Comparison of ENCODE assay signal across 9 cellular contexts in the genomic region with DNA sequence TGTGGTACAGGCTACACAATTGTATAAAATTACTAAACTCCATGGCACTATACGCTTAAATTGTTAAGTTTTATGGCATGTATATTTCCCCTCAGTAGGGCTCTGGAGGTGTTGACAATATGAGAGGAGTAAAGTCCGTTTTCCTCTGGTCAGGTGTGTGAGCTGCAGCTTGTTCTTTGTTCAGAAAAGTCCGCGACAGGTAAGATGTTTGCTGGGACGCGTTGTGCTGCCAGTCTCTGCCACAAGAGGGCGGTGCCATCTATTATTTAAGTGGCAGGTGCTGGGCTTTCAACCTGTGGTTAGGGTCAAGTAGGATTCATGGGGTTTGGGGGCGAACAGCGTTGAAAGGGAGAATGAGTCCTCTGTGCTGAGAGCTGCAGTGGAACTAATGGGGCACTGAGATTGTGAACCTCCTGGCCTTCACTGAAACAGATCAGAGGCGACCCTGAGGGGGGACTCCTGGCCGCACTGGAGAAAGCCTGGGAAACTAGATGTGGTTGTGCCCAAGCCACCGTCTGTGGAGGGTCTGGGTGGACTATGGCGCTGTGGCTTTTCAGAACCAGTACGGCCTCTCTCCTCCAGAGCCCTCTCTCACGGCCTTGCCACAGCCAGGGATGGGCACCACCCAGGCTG.
DNase-seq lines count a peak whose midpoint lies in the region; ATAC-seq and TF ChIP-seq lines count a peak whose summit lies in the region.
"Had no signal": no experiment of that assay in that cellular context is flagged by ENCODE, and none has a peak within 500 bp of the region (broad histone marks: within the 10 kb centered on the region; RNA-seq: fewer than 3 reads in every experiment).

No MANE protein-coding gene starts in this region.

- no peak overlapping the region for H2BK15ac ChIP-seq in mesendoderm (replicated peaks; ENCODE audit: low read depth)

- no peak overlapping the region for H3K4me2 ChIP-seq in mesendoderm (ENCODE audit: low read length)

- H3K9ac ChIP-seq in mesendoderm (ENCODE audit: low read length) = no peak overlapping the region

- no peaks in the 10 kb centered on the region for H3K36me3 Mint-ChIP-seq in activated naive CD8-positive, alpha-beta T cell treated with anti-CD3 and anti-CD28 coated beads, Interleukin-2, amount 10 ng/mL, durations not matched to agents 7 days and 5 days

- H3K36me3 ChIP-seq in heart right ventricle (no peaks in the 10 kb centered on the region), mesendoderm (ENCODE audit: control insufficient read depth, insufficient read depth, low read length) (no peaks in the 10 kb centered on the region)

- DNase-seq in heart right ventricle (no peak), left cardiac atrium (no peak), NCI-H146 treated with DMSO at 0.1 percent for 48 hours (lab: John Stamatoyannopoulos, UW; ENCODE audit: unreplicated experiment) (peak; percentile 60), mesendoderm (peak; percentile 58), hippocampal formation (lab: John Stamatoyannopoulos, UW) (no peak)
- DNase-seq in activated naive CD8-positive, alpha-beta T cell treated with anti-CD3 and anti-CD28 coated beads, Interleukin-2, amount 10 ng/mL, durations not matched to agents 7 days and 5 days = peak; percentile 34

- no peak overlapping the region for H4K8ac ChIP-seq in mesendoderm (ENCODE audit: low read depth, low read length)

- H3K4me1 Mint-ChIP-seq in activated naive CD8-positive, alpha-beta T cell treated with anti-CD3 and anti-CD28 coated beads, Interleukin-2, amount 10 ng/mL, durations not matched to agents 7 days and 5 days = no peaks in the 10 kb centered on the region

- no peaks in the 10 kb centered on the region for H3K27me3 Mint-ChIP-seq in activated naive CD8-positive, alpha-beta T cell treated with anti-CD3 and anti-CD28 coated beads, Interleukin-2, amount 10 ng/mL, durations not matched to agents 7 days and 5 days

- no peak overlapping the region for H3K4me3 ChIP-seq in heart right ventricle
- no peak overlapping the region for H3K4me3 ChIP-seq in mesendoderm (ENCODE audit: low read length)

- H3K4me3 Mint-ChIP-seq in activated naive CD8-positive, alpha-beta T cell treated with anti-CD3 and anti-CD28 coated beads, Interleukin-2, amount 10 ng/mL, durations not matched to agents 7 days and 5 days = no peak overlapping the region

- no peak overlapping the region for H2AK5ac ChIP-seq in mesendoderm (ENCODE audit: low read length)

- H3K4ac ChIP-seq in mesendoderm (ENCODE audit: low read depth, low read length) = no peak overlapping the region

- no peak overlapping the region for H3K27ac ChIP-seq in heart right ventricle
- no peak overlapping the region for H3K27ac ChIP-seq in mesendoderm (ENCODE audit: low read depth, low read length)

- no peak overlapping the region for H3K23ac ChIP-seq in mesendoderm (ENCODE audit: low read length)

- H3K79me2 ChIP-seq in mesendoderm (ENCODE audit: control insufficient read depth, insufficient read depth, low read length) = no peaks in the 10 kb centered on the region

- H3K27me3 ChIP-seq in heart right ventricle (no peaks in the 10 kb centered on the region), mesendoderm (ENCODE audit: insufficient read depth, low read length, poor library complexity) (no peaks in the 10 kb centered on the region)

- peaks cover 0 to 9% (median 0%) of the 10 kb centered on the region in 11 donors for H3K9me3 ChIP-seq in heart right ventricle

- WGBS in heart right ventricle, 2 donors = 48 to 52% methylated on average over 15 of the region's 15 CpGs
- WGBS in mesendoderm (ENCODE audit: extremely low coverage, insufficient coverage, low lambda C conversion rate) = no CpG with 5 or more reads among the region's 15 CpGs

- POLR2A ChIA-PET in activated naive CD8-positive, alpha-beta T cell treated with anti-CD3 and anti-CD28 coated beads, Interleukin-2, amount 10 ng/mL, durations not matched to agents 7 days and 5 days (lab: Charles Lee) = no interaction called here

- H2BK5ac ChIP-seq in mesendoderm (ENCODE audit: low read length) = no peak overlapping the region

- H3K27ac Mint-ChIP-seq in activated naive CD8-positive, alpha-beta T cell treated with anti-CD3 and anti-CD28 coated beads, Interleukin-2, amount 10 ng/mL, durations not matched to agents 7 days and 5 days = no peak overlapping the region
- H3K27ac Mint-ChIP-seq: activated naive CD4-positive, alpha-beta T cell treated with anti-CD3 and anti-CD28 coated beads, Interleukin-2, amount 50 U/mL, for 72 hours had no signal

- no peak overlapping the region for H3K18ac ChIP-seq in mesendoderm (ENCODE audit: low read length)

- no peak overlapping the region for H2BK120ac ChIP-seq in mesendoderm (ENCODE audit: low read depth, low read length)

- H3K9me3 Mint-ChIP-seq in activated naive CD8-positive, alpha-beta T cell treated with anti-CD3 and anti-CD28 coated beads, Interleukin-2, amount 10 ng/mL, durations not matched to agents 7 days and 5 days = peaks cover 14% of the 10 kb centered on the region

- H3K4me1 ChIP-seq in heart right ventricle (no peaks in the 10 kb centered on the region), mesendoderm (ENCODE audit: control insufficient read depth, low read depth, low read length) (no peaks in the 10 kb centered on the region)

- intact Hi-C loops in heart right ventricle (cut with DNase I) = loop anchor here in 3 of 10 donors (10.0 kb wide), 1 partner anchor 1270 kb away; no protein-coding TSS in a partner anchor
- intact Hi-C loops in left cardiac atrium (cut with DNase I) = no loop called here

- peak in 8 of 9 donors; percentile 19 to 65 (median 52) for TF ChIP-seq CTCF in heart right ventricle (IDR thresholded peaks at IDR 0.05)

- H4K5ac ChIP-seq in mesendoderm (ENCODE audit: low read length) = no peak overlapping the region

- H3K56ac ChIP-seq in mesendoderm (ENCODE audit: low read length) = no peak overlapping the region

- no peaks in the 10 kb centered on the region for H3K79me1 ChIP-seq in mesendoderm (ENCODE audit: low read length)

- ATAC-seq in heart right ventricle = no peak
- no peak for ATAC-seq in left cardiac atrium
- no peak for ATAC-seq in activated naive CD8-positive, alpha-beta T cell treated with anti-CD3 and anti-CD28 coated beads, Interleukin-2, amount 10 ng/mL, durations not matched to agents 7 days and 5 days (ENCODE audit: low read depth)
- no peak for ATAC-seq in HG03039 (IDR thresholded peaks at IDR 0.05; ENCODE audit: unreplicated experiment)
- no peak for ATAC-seq in HG03175 (IDR thresholded peaks at IDR 0.05; ENCODE audit: unreplicated experiment)
- ATAC-seq: activated naive CD4-positive, alpha-beta T cell treated with anti-CD3 and anti-CD28 coated beads, Interleukin-2, amount 50 U/mL, for 72 hours had no signal

Comparison
In these comparisons a context has a peak if more than half of its experiments do, and no peak if none do; other contexts are left out.
1. DNase-seq: peak in NCI-H146 treated with DMSO at 0.1 percent for 48 hours (single experiment), activated naive CD8-positive, alpha-beta T cell treated with anti-CD3 and anti-CD28 coated beads, Interleukin-2, amount 10 ng/mL, durations not matched to agents 7 days and 5 days (single experiment) and mesendoderm (single experiment); none in heart right ventricle (0 of 2), left cardiac atrium (single experiment) and hippocampal formation (0 of 2).